In the genomic region with DNA sequence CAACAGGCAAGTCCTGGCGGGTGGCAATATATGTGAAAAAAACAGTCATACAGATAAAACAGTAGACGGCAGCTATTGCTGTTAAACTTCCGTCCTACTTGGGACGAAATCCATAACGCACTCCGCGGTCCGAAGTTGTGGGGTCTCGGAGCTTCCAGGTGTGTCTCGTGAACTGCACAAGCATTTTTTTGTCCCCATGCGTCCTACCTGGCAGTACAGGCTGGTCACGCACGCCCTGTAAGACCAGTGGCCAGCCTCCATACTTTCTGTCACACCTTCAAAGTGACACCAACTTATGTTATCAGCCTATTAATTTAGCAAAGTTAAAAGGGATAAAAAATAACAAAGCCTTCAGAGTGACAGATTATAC, we compare ENCODE assay signal across 8 cellular contexts. TPM values are rescaled to one million over a fixed set of nuclear protein-coding genes. Genes with fewer than 3 reads are reported as not detected.
DNase-seq lines count a peak whose midpoint lies in the region; ATAC-seq, FAIRE-seq and TF ChIP-seq lines count a peak whose summit lies in the region.

No MANE protein-coding gene starts in this region.

- H3K9ac ChIP-seq in OCI-LY1 (ENCODE audit: low read length) = no peak overlapping the region

- H3K4me1 ChIP-seq in OCI-LY1 (ENCODE audit: insufficient read depth, low read length, severe bottlenecking) = peaks cover 11% of the 10 kb centered on the region

- no peak for DNase-seq in foreskin fibroblast
- DNase-seq in middle frontal gyrus (ENCODE audit: extremely low spot score, low spot score) = no peak
- no peak for DNase-seq in mucosa of gallbladder (ENCODE audit: low spot score)
- DNase-seq in GM19239 (ENCODE audit: insufficient read length, low spot score) = no peak
- no peak for DNase-seq in stimulated activated CD4-positive, alpha-beta T cell treated with anti-CD3 and anti-CD28 coated beads, Interleukin-1b, Interleukin-23, amount 100 ng/mL, for 48 hours

- peak overlapping the region; percentile 78 for H3K4me3 Mint-ChIP-seq in stimulated activated memory B cell treated with anti-CD40 and anti-IgM and Interleukin-4, amounts not matched to agents 10 μg/mL and 1 μg/mL and 100 μg/mL, for 72 hours

- no peaks in the 10 kb centered on the region for H3K9me3 Mint-ChIP-seq in stimulated activated memory B cell treated with anti-CD40 and anti-IgM and Interleukin-4, amounts not matched to agents 10 μg/mL and 1 μg/mL and 100 μg/mL, for 72 hours

- no peak overlapping the region for H2AFZ ChIP-seq in OCI-LY1 (ENCODE audit: low read length)

- no peak overlapping the region for H3K27ac ChIP-seq in OCI-LY1 (ENCODE audit: low read depth, low read length, poor library complexity, severe bottlenecking)

- peak; percentile 14 for ATAC-seq in GM21390 (IDR thresholded peaks at IDR 0.05; ENCODE audit: unreplicated experiment)
- ATAC-seq in stimulated activated memory B cell treated with anti-CD40 and anti-IgM and Interleukin-4, amounts not matched to agents 10 μg/mL and 1 μg/mL and 100 μg/mL, for 72 hours = no peak

- FAIRE-seq in GM19239 (lab: Jason Lieb, UNC) = no peak

- TF ChIP-seq CTCF in OCI-LY1 (IDR thresholded peaks at IDR 0.05; ENCODE audit: low read length) (no peak), foreskin fibroblast (IDR thresholded peaks at IDR 0.05; ENCODE audit: low read depth, low read length) (no peak)

- H3K79me2 ChIP-seq in OCI-LY1 (ENCODE audit: insufficient read depth, low read length) = no peaks in the 10 kb centered on the region

- no peaks in the 10 kb centered on the region for H3F3A ChIP-seq in OCI-LY1 (ENCODE audit: insufficient read depth, low read length)

- H3K27ac Mint-ChIP-seq in stimulated activated memory B cell treated with anti-CD40 and anti-IgM and Interleukin-4, amounts not matched to agents 10 μg/mL and 1 μg/mL and 100 μg/mL, for 72 hours = peak overlapping the region; percentile 29

- H3K9me3 ChIP-seq in OCI-LY1 (ENCODE audit: low read length) = no peaks in the 10 kb centered on the region

- peak overlapping the region; percentile 35 for H3K4me3 ChIP-seq in OCI-LY1 (ENCODE audit: low read depth, low read length, poor library complexity, severe bottlenecking)
- H3K4me3 ChIP-seq in foreskin fibroblast (ENCODE audit: low read depth in 1 of 2, low read length in 2 of 2) = peak overlapping the region; percentile 38 to 57

- H3K27me3 ChIP-seq in OCI-LY1 (ENCODE audit: insufficient read depth, low read length) = 0 out of 2 replicates have a peak, but pooled peaks cover 3% of the 10 kb centered on the region

- peaks cover 8% of the 10 kb centered on the region for H3K4me1 Mint-ChIP-seq in stimulated activated memory B cell treated with anti-CD40 and anti-IgM and Interleukin-4, amounts not matched to agents 10 μg/mL and 1 μg/mL and 100 μg/mL, for 72 hours

- H4K20me1 ChIP-seq in OCI-LY1 (ENCODE audit: insufficient read depth, low read length) = no peaks in the 10 kb centered on the region

- no peaks in the 10 kb centered on the region for H3K36me3 ChIP-seq in OCI-LY1 (ENCODE audit: insufficient read depth, low read length)

- H3K27me3 Mint-ChIP-seq in stimulated activated memory B cell treated with anti-CD40 and anti-IgM and Interleukin-4, amounts not matched to agents 10 μg/mL and 1 μg/mL and 100 μg/mL, for 72 hours = peaks cover 43% of the 10 kb centered on the region

- no peaks in the 10 kb centered on the region for H3K9me2 ChIP-seq in OCI-LY1 (ENCODE audit: low read depth, low read length)

- H3K36me3 Mint-ChIP-seq in stimulated activated memory B cell treated with anti-CD40 and anti-IgM and Interleukin-4, amounts not matched to agents 10 μg/mL and 1 μg/mL and 100 μg/mL, for 72 hours = no peaks in the 10 kb centered on the region

- peak overlapping the region; percentile 45 for H3K4me2 ChIP-seq in OCI-LY1 (ENCODE audit: low read length)

RNA-seq across cellular contexts. Expression of gene TGFBI, which starts 51.3 kb away (rescaled TPM):
- total RNA-seq in mucosa of gallbladder = 235 TPM

RNA-seq across cellular contexts. Expression of gene SMAD5, which starts 52.5 kb away (rescaled TPM):
- 65.6 TPM for total RNA-seq in mucosa of gallbladder
